Comparison of ENCODE assay signal across 14 cellular contexts in genomic region chr2:179022685-179023084, GRCh38.
"Had no signal": no experiment of that assay in that cellular context is flagged by ENCODE, and none has a peak within 500 bp of the region (broad histone marks: within the 10 kb centered on the region; RNA-seq: fewer than 3 reads in every experiment).

No MANE protein-coding gene starts in this region.

- H3K4me1 Mint-ChIP-seq: mesothelial cell of epicardium had no signal

- DNase-seq: activated CD4-positive, alpha-beta T cell treated with anti-CD3 and anti-CD28 coated beads for 48 hours; activated CD8-positive, alpha-beta memory T cell treated with anti-CD3 and anti-CD28 coated beads, Interleukin-2, amount 50 U/mL, for 48 hours; activated CD8-positive, alpha-beta T cell treated with anti-CD3 and anti-CD28 coated beads, Interleukin-2, amount 10 ng/mL, durations not matched to agents 7 days and 5 days; activated naive CD4-positive, alpha-beta T cell; central memory CD4-positive, alpha-beta T cell; effector CD8-positive, alpha-beta T cell; islet precursor cell; pancreas had no signal

- H3K9me3 ChIP-seq: pancreas, tibial nerve, vagina had no signal

- H3K27ac ChIP-seq: coronary artery, pancreas, tibial nerve, vagina, VCaP had no signal

- H3K4me1 ChIP-seq: pancreas, tibial nerve, vagina had no signal

- ATAC-seq: activated CD8-positive, alpha-beta T cell treated with anti-CD3 and anti-CD28 coated beads, Interleukin-2, amount 10 ng/mL, durations not matched to agents 7 days and 5 days; pancreas had no signal

- H3K27ac Mint-ChIP-seq: activated CD8-positive, alpha-beta T cell treated with anti-CD3 and anti-CD28 coated beads, Interleukin-2, amount 10 ng/mL, durations not matched to agents 7 days and 5 days; mesothelial cell of epicardium had no signal

- H3K4me3 ChIP-seq: coronary artery, pancreas, skin epidermis, tibial nerve, vagina had no signal

- H3K27me3 ChIP-seq: pancreas, tibial nerve, vagina had no signal

- H3K36me3 ChIP-seq: pancreas, tibial nerve, vagina had no signal

- H3K4me3 Mint-ChIP-seq: activated CD8-positive, alpha-beta T cell treated with anti-CD3 and anti-CD28 coated beads, Interleukin-2, amount 10 ng/mL, durations not matched to agents 7 days and 5 days; mesothelial cell of epicardium had no signal
